ENCODE assay signal across 8 cellular contexts in genomic region chr19:37172368-37173366, GRCh38. TPM values are rescaled to one million over a fixed set of nuclear protein-coding genes. Genes with fewer than 3 reads are reported as not detected.
DNase-seq lines count a peak whose midpoint lies in the region; ATAC-seq and TF ChIP-seq lines count a peak whose summit lies in the region.

Gene ZNF585A, minus strand, starts transcription at chr19:37172695. Its CDS starts 2,785 bp downstream, at chr19:37169910.

- WGBS in right lobe of liver (ENCODE audit: insufficient coverage, low coverage, low lambda C conversion rate, missing lambda C conversion rate) = 3% methylated on average over 30 of the region's 30 CpGs

- H3K27ac ChIP-seq in right lobe of liver = peak within 1 kb of the TSS in 1 of 3 donors; percentile 1

- no peak within 1 kb of the TSS for H3K27ac Mint-ChIP-seq in activated CD4-positive, alpha-beta memory T cell treated with anti-CD3 and anti-CD28 coated beads, Interleukin-2, amount 10 ng/mL, durations not matched to agents 7 days and 5 days

- peak; percentile 98 for ATAC-seq in GM19372 (IDR thresholded peaks at IDR 0.05; ENCODE audit: low read depth, unreplicated experiment)
- ATAC-seq in HG03521 (IDR thresholded peaks at IDR 0.05; ENCODE audit: unreplicated experiment) = peak; percentile 99
- ATAC-seq in right lobe of liver = peak; percentile 100

- POLR2A ChIA-PET in activated CD4-positive, alpha-beta memory T cell treated with anti-CD3 and anti-CD28 coated beads, Interleukin-2, amount 10 ng/mL, durations not matched to agents 7 days and 5 days (lab: Charles Lee) = interaction anchor here (0.8 to 1.9 kb wide), 5 partner anchors 15 to 957 kb away, joined by 3 to 6 read pairs (median 5); partner anchors contain the start of genes ZNF260, ZNF383 and ZNF527

- peaks cover 0 to 4% (median 0%) of the 10 kb centered on the region in 4 donors for H3K4me1 ChIP-seq in right lobe of liver

- peaks cover 0 to 14% (median 1%) of the 10 kb centered on the region in 4 donors for H3K36me3 ChIP-seq in right lobe of liver

- H3K27me3 Mint-ChIP-seq in activated CD4-positive, alpha-beta memory T cell treated with anti-CD3 and anti-CD28 coated beads, Interleukin-2, amount 10 ng/mL, durations not matched to agents 7 days and 5 days = no peaks in the 10 kb centered on the region

- peaks cover 33% of the 10 kb centered on the region for H3K36me3 Mint-ChIP-seq in activated CD4-positive, alpha-beta memory T cell treated with anti-CD3 and anti-CD28 coated beads, Interleukin-2, amount 10 ng/mL, durations not matched to agents 7 days and 5 days (ENCODE audit: low read depth)

- peaks cover 0 to 6% (median 2%) of the 10 kb centered on the region in 4 donors for H3K9me3 ChIP-seq in right lobe of liver

- CTCF ChIA-PET in activated CD4-positive, alpha-beta memory T cell treated with anti-CD3 and anti-CD28 coated beads, Interleukin-2, amount 10 ng/mL, durations not matched to agents 7 days and 5 days (lab: Charles Lee) = interaction anchor here (0.8 to 1.2 kb wide), 2 partner anchors 95 to 322 kb away, joined by 3 to 4 read pairs; no protein-coding TSS in a partner anchor

- H3K27me3 ChIP-seq in right lobe of liver = no peaks in the 10 kb centered on the region

- H3K4me1 Mint-ChIP-seq in activated CD4-positive, alpha-beta memory T cell treated with anti-CD3 and anti-CD28 coated beads, Interleukin-2, amount 10 ng/mL, durations not matched to agents 7 days and 5 days = no peaks in the 10 kb centered on the region

- H3K9me3 Mint-ChIP-seq in activated CD4-positive, alpha-beta memory T cell treated with anti-CD3 and anti-CD28 coated beads, Interleukin-2, amount 10 ng/mL, durations not matched to agents 7 days and 5 days = peaks cover 43% of the 10 kb centered on the region

- TF ChIP-seq POLR2A in right lobe of liver (IDR thresholded peaks at IDR 0.05) = no peak

- peak in 3 of 4 donors; percentile 22 to 31 (median 30) for TF ChIP-seq CTCF in right lobe of liver (IDR thresholded peaks at IDR 0.05)

- H3K4me3 Mint-ChIP-seq in activated CD4-positive, alpha-beta memory T cell treated with anti-CD3 and anti-CD28 coated beads, Interleukin-2, amount 10 ng/mL, durations not matched to agents 7 days and 5 days = no peak within 1 kb of the TSS

- intact Hi-C loops in right lobe of liver (cut with DNase I) = no loop called here

- H3K4me3 ChIP-seq in right lobe of liver = peak within 1 kb of the TSS; percentile 37 to 67 (median 66)

- DNase-seq in C1 segment of cervical spinal cord (lab: John Stamatoyannopoulos, UW) (peak in 13 of 14 donors; percentile 42 to 95 (median 88)), NCI-H69 (lab: John Stamatoyannopoulos, UW) (peak; percentile 98), ecto neural progenitor cell (ENCODE audit: low spot score) (peak; percentile 91), right lobe of liver (peak; percentile 87 to 94 (median 93))
- peak; percentile 90 for DNase-seq in activated CD4-positive, alpha-beta memory T cell treated with anti-CD3 and anti-CD28 coated beads, Interleukin-2, amount 10 ng/mL, durations not matched to agents 7 days and 5 days
- DNase-seq in stimulated activated CD4-positive, alpha-beta T cell treated with anti-CD3 and anti-CD28 coated beads, Interleukin-4, amount 100 ng/mL, for 1 hour = peak; percentile 84

RNA-seq across cellular contexts. Expression of gene ZNF585A, which starts in this region (rescaled TPM):
- total RNA-seq in activated CD4-positive, alpha-beta memory T cell treated with anti-CD3 and anti-CD28 coated beads, Interleukin-2, amount 10 ng/mL, durations not matched to agents 7 days and 5 days = 1 to 10 TPM; 9.0 to 9.4 TPM
- total RNA-seq in right lobe of liver = 1 to 10 TPM; 2.2 to 4.8 (median 3.3) TPM
